In genomic region chr16:3949946-3950342, GRCh38 we compare ENCODE assay signal across 14 cellular contexts.
A peak's percentile ranks its signal among the peaks of the same experiment; 100 is the strongest.
DNase-seq lines count a peak whose midpoint lies in the region; ATAC-seq, FAIRE-seq and TF ChIP-seq lines count a peak whose summit lies in the region.
"Had no signal": no experiment of that assay in that cellular context is flagged by ENCODE, and none has a peak within 500 bp of the region (broad histone marks: within the 10 kb centered on the region; RNA-seq: fewer than 3 reads in every experiment).

No MANE protein-coding gene starts in this region.

- intact Hi-C loops in PC-9 (cut with micrococcal nuclease; ENCODE audit: unreplicated experiment) (no loop called here), esophagus muscularis mucosa (cut with DNase I) (no loop called here), psoas muscle (cut with DNase I) (no loop called here)

- H3K79me2 ChIP-seq in PC-9 (ENCODE audit: low read depth), result no peaks in the 10 kb centered on the region

- H3K4me1 ChIP-seq in A549 (peaks cover 13% of the 10 kb centered on the region), PC-9 (replicated peaks; ENCODE audit: insufficient read depth) (0 out of 2 replicates have a peak, but pooled peaks cover 4% of the 10 kb centered on the region), esophagus muscularis mucosa (peaks cover 43 to 62% (median 57%) of the 10 kb centered on the region in 4 donors), psoas muscle (peaks cover 42% of the 10 kb centered on the region)

- no peak for DNase-seq in A549 (ENCODE audit: low read depth in 1 of 2, low spot score in 1 of 2)
- DNase-seq in PC-9, result no peak
- no peak for DNase-seq in esophagus muscularis mucosa (ENCODE audit: extremely low spot score)
- no peak for DNase-seq in psoas muscle
- no peak for DNase-seq in SHP77 treated with DMSO at 0.1 percent for 48 hours (lab: John Stamatoyannopoulos, UW)
- DNase-seq in cerebellar nuclear complex (lab: John Stamatoyannopoulos, UW), result no peak
- DNase-seq in COLO668 (lab: John Stamatoyannopoulos, UW; ENCODE audit: unreplicated experiment), result no peak
- DNase-seq: activated CD4-positive, alpha-beta memory T cell treated with anti-CD3 and anti-CD28 coated beads for 36 hours; activated naive CD4-positive, alpha-beta T cell treated with anti-CD3 and anti-CD28 coated beads, Interleukin-2, amount 10 ng/mL, durations not matched to agents 7 days and 5 days; effector memory CD8-positive, alpha-beta T cell; naive thymus-derived CD8-positive, alpha-beta T cell; NCI-H748 treated with DMSO at 0.1 percent for 48 hours; stimulated activated naive CD4-positive, alpha-beta T cell treated with Interleukin-2 at 50 U/mL for 16 hours had no signal

- peaks cover 11% of the 10 kb centered on the region; the same call in 1 of the 2 replicates for H3K27me3 ChIP-seq in PC-9 (ENCODE audit: insufficient read depth, low read depth)
- H3K27me3 ChIP-seq in esophagus muscularis mucosa, result peaks cover 0 to 3% (median 0%) of the 10 kb centered on the region in 4 donors
- H3K27me3 ChIP-seq in psoas muscle (ENCODE audit: insufficient read depth in 3 of 3, low read length in 2 of 3), result no peaks in the 10 kb centered on the region

- no peaks in the 10 kb centered on the region for H4K20me1 ChIP-seq in PC-9 (ENCODE audit: insufficient read depth)

- WGBS in A549 (ENCODE audit: missing lambda C conversion rate), result 77% methylated on average over 8 of the region's 9 CpGs
- 68% methylated on average over 9 of the region's 9 CpGs for WGBS in esophagus muscularis mucosa
- 42 to 48% (median 48%) methylated on average over 9 of the region's 9 CpGs for WGBS in psoas muscle, 3 donors

- no peak overlapping the region; the same call in 1 of the 2 replicates for H2AFZ ChIP-seq in PC-9

- H3K9me3 ChIP-seq in A549 (no peaks in the 10 kb centered on the region), PC-9 (ENCODE audit: insufficient read depth, low read depth) (no peaks in the 10 kb centered on the region), esophagus muscularis mucosa (no peaks in the 10 kb centered on the region), psoas muscle (no peaks in the 10 kb centered on the region)

- no peak for FAIRE-seq in A549 (lab: Jason Lieb, UNC)

- no peaks in the 10 kb centered on the region for H3K9me2 ChIP-seq in PC-9 (ENCODE audit: insufficient read depth)

- H3F3A ChIP-seq in PC-9 (ENCODE audit: insufficient read depth, low read depth), result no peaks in the 10 kb centered on the region

- ATAC-seq in A549 (no peak), psoas muscle (no peak), GM19467 (IDR thresholded peaks at IDR 0.05; ENCODE audit: unreplicated experiment) (no peak)
- ATAC-seq: effector memory CD8-positive, alpha-beta T cell; naive thymus-derived CD8-positive, alpha-beta T cell had no signal

- peak overlapping the region; percentile 42 for H3K4me2 ChIP-seq in A549
- H3K4me2 ChIP-seq in PC-9, result 0 out of 2 replicates have a peak overlapping the region, but pooled peaks have one; percentile 4

- CTCF ChIA-PET in A549 (lab: Yijun Ruan, JAX), result interaction anchor here (4.1 kb wide), 1 partner anchor 11 kb away, joined by 27 read pairs; no protein-coding TSS in a partner anchor
- CTCF ChIA-PET in PC-9 (lab: Charles Lee), result interaction anchor here (0.9 kb wide), 1 partner anchor 10 kb away, joined by 3 read pairs; no protein-coding TSS in a partner anchor

- no peaks in the 10 kb centered on the region for H3K36me3 ChIP-seq in PC-9 (ENCODE audit: low read depth)
- no peaks in the 10 kb centered on the region for H3K36me3 ChIP-seq in esophagus muscularis mucosa
- H3K36me3 ChIP-seq in psoas muscle (ENCODE audit: insufficient read depth in 1 of 2, low read depth in 1 of 2), result no peaks in the 10 kb centered on the region

- no peak for TF ChIP-seq RAD21 in A549 (conservative IDR thresholded peaks at IDR 0.05 in 1 of 2, IDR thresholded peaks at IDR 0.05 in 1 of 2)

- POLR2A ChIA-PET in A549 (lab: Yijun Ruan, JAX) (no interaction called here), PC-9 (lab: Charles Lee; ENCODE audit: unreplicated experiment) (interaction anchor here (0.7 kb wide), 1 partner anchor 66 kb away, joined by 3 read pairs; no protein-coding TSS in a partner anchor)

- TF ChIP-seq POLR2A in A549 (IDR thresholded peaks at IDR 0.05; ENCODE audit: low read length), result no peak
- TF ChIP-seq POLR2A in esophagus muscularis mucosa (IDR thresholded peaks at IDR 0.05; ENCODE audit: low read depth), result no peak

- H3K27ac ChIP-seq in A549, result peak overlapping the region in 1 of 2 experiments; percentile 24; a peak in 3 of 6 replicates
- no peak overlapping the region for H3K27ac ChIP-seq in PC-9
- peak overlapping the region; percentile 79 to 87 (median 82) for H3K27ac ChIP-seq in esophagus muscularis mucosa (replicated peaks in 1 of 4)
- peak overlapping the region; percentile 81 for H3K27ac ChIP-seq in psoas muscle

- no peak overlapping the region for H3K4me3 ChIP-seq in A549
- H3K4me3 ChIP-seq in PC-9, result no peak overlapping the region
- H3K4me3 ChIP-seq in esophagus muscularis mucosa, result peak overlapping the region; percentile 31 to 43 (median 34)
- peak overlapping the region; percentile 47 for H3K4me3 ChIP-seq in psoas muscle

- no peak for TF ChIP-seq EP300 in A549 (IDR thresholded peaks at IDR 0.05)
- TF ChIP-seq EP300 in esophagus muscularis mucosa (IDR thresholded peaks at IDR 0.05), result no peak

- no TSS peak for BruUV-seq in PC-9 (replicated peaks; lab: Mats Ljungman, UMichigan)

- TF ChIP-seq CTCF in A549 (IDR thresholded peaks at IDR 0.05), result no peak
- no peak for TF ChIP-seq CTCF in PC-9 (conservative IDR thresholded peaks at IDR 0.05)
- no peak for TF ChIP-seq CTCF in esophagus muscularis mucosa (IDR thresholded peaks at IDR 0.05)
- no peak for TF ChIP-seq CTCF in psoas muscle (IDR thresholded peaks at IDR 0.05)

TF ChIP-seq in A549, 52 proteins besides CTCF, POLR2A, EP300 and RAD21:
- TF ChIP-seq MAFK (IDR thresholded peaks at IDR 0.05; ENCODE audit: partially characterized antibody) (no peak), HDAC2 (IDR thresholded peaks at IDR 0.05) (no peak), SREBF2 (IDR thresholded peaks at IDR 0.05) (no peak), FOSB (CRISPR knock-in tag; IDR thresholded peaks at IDR 0.05) (no peak), HES2 (IDR thresholded peaks at IDR 0.05) (no peak), MAX (IDR thresholded peaks at IDR 0.05) (no peak), EHF (CRISPR knock-in tag; IDR thresholded peaks at IDR 0.05) (no peak), CBX2 (IDR thresholded peaks at IDR 0.05; ENCODE audit: borderline replicate concordance, low read depth) (no peak), HOXB13 (CRISPR knock-in tag; IDR thresholded peaks at IDR 0.05; ENCODE audit: low read depth) (no peak), HEYL (CRISPR knock-in tag; IDR thresholded peaks at IDR 0.05) (no peak), JUNB (IDR thresholded peaks at IDR 0.05) (no peak), KDM1A (IDR thresholded peaks at IDR 0.05; ENCODE audit: low read depth) (no peak), RCOR1 (IDR thresholded peaks at IDR 0.05; ENCODE audit: low read depth, low read length) (no peak), FOXS1 (CRISPR knock-in tag; IDR thresholded peaks at IDR 0.05) (no peak)

Comparison
In these comparisons a context has a peak if more than half of its experiments do, and no peak if none do; other contexts are left out.
1. H3K4me3 ChIP-seq: peak in esophagus muscularis mucosa (4 of 4) and psoas muscle (single experiment); none in A549 (single experiment) and PC-9 (single experiment).